ENCODE assay signal across 1 cellular context in genomic region chr1:111507411-111508201, GRCh38.
TF ChIP-seq lines count a peak whose summit lies in the region.

No MANE protein-coding gene starts in this region.

TF ChIP-seq in WTC11, 78 proteins besides CTCF, POLR2A, EP300 and RAD21 (continued from another document):
- TF ChIP-seq, protein P1, sequence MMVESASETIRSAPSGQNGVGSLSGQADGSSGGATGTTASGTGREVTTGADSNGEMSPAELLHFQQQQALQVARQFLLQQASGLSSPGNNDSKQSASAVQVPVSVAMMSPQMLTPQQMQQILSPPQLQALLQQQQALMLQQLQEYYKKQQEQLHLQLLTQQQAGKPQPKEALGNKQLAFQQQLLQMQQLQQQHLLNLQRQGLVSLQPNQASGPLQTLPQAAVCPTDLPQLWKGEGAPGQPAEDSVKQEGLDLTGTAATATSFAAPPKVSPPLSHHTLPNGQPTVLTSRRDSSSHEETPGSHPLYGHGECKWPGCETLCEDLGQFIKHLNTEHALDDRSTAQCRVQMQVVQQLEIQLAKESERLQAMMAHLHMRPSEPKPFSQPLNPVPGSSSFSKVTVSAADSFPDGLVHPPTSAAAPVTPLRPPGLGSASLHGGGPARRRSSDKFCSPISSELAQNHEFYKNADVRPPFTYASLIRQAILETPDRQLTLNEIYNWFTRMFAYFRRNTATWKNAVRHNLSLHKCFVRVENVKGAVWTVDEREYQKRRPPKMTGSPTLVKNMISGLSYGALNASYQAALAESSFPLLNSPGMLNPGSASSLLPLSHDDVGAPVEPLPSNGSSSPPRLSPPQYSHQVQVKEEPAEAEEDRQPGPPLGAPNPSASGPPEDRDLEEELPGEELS (CRISPR knock-in tag; IDR thresholded peaks at IDR 0.05) = no peak
- TF ChIP-seq MAX (CRISPR knock-in tag; IDR thresholded peaks at IDR 0.05) = peak; percentile 65; the same call in 1 of the 2 replicates
- TF ChIP-seq, protein P2, sequence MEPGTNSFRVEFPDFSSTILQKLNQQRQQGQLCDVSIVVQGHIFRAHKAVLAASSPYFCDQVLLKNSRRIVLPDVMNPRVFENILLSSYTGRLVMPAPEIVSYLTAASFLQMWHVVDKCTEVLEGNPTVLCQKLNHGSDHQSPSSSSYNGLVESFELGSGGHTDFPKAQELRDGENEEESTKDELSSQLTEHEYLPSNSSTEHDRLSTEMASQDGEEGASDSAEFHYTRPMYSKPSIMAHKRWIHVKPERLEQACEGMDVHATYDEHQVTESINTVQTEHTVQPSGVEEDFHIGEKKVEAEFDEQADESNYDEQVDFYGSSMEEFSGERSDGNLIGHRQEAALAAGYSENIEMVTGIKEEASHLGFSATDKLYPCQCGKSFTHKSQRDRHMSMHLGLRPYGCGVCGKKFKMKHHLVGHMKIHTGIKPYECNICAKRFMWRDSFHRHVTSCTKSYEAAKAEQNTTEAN (CRISPR knock-in tag; IDR thresholded peaks at IDR 0.05) = 0 out of 2 replicates have a peak, but pooled peaks have one; percentile 39
- TF ChIP-seq ZNF281 (CRISPR knock-in tag; IDR thresholded peaks at IDR 0.05) = peak; percentile 91; the same call in 1 of the 2 replicates
- no peak for TF ChIP-seq NFYB (CRISPR knock-in tag; conservative IDR thresholded peaks at IDR 0.05; ENCODE audit: low read depth)
